In genomic region chr2:239153806-239154591, GRCh38 we compare ENCODE assay signal across 20 cellular contexts.
DNase-seq lines count a peak whose midpoint lies in the region; ATAC-seq and TF ChIP-seq lines count a peak whose summit lies in the region.
"Had no signal": no experiment of that assay in that cellular context is flagged by ENCODE, and none has a peak within 500 bp of the region (broad histone marks: within the 10 kb centered on the region; RNA-seq: fewer than 3 reads in every experiment).

No MANE protein-coding gene starts in this region.

- CTCF ChIA-PET in HEK293 (lab: Yijun Ruan, JAX), result interaction anchor here (1.0 kb wide), 1 partner anchor 10 kb away, joined by 3 read pairs; no protein-coding TSS in a partner anchor

- peak; percentile 15 for DNase-seq in activated CD4-positive, CD25-positive, alpha-beta regulatory T cell treated with anti-CD3 and anti-CD28 coated beads, Interleukin-2, amount 50 U/mL, for 72 hours
- peak; percentile 35 for DNase-seq in islet precursor cell
- DNase-seq in stimulated activated effector memory CD8-positive, alpha-beta T cell treated with anti-CD3 and anti-CD28 coated beads, Interleukin-12 subunit alpha, Interleukin-12 subunit beta, amount 100 ng/mL, for 72 hours (ENCODE audit: low spot score in 2 of 2), result no peak
- no peak for DNase-seq in pons (ENCODE audit: low spot score)
- DNase-seq in NCI-H774 (lab: John Stamatoyannopoulos, UW), result no peak
- DNase-seq: activated CD4-positive, alpha-beta T cell treated with anti-CD3 and anti-CD28 coated beads, Interleukin-2, amount 50 U/mL, for 1 hour; brain microvascular endothelial cell; heart right ventricle; mesendoderm; MM.1S; NCI-H1694 treated with DMSO at 0.1 percent for 48 hours; stimulated activated CD4-positive, alpha-beta T cell treated with anti-CD3 and anti-CD28 coated beads, Interleukin-2, amount 100 ng/mL, for 48 hours; T-helper 9 cell; thyroid gland had no signal

- no peak overlapping the region for H3K4me3 Mint-ChIP-seq in stimulated activated effector memory CD8-positive, alpha-beta T cell treated with anti-CD3 and anti-CD28 coated beads, Interleukin-12 subunit alpha, Interleukin-12 subunit beta, amount 100 ng/mL, for 72 hours

- no peak overlapping the region for H3K4me3 ChIP-seq in HEK293 (ENCODE audit: low read depth, low read length)
- H3K4me3 ChIP-seq: esophagus muscularis mucosa, heart right ventricle, thyroid gland had no signal

- H3K4me1 Mint-ChIP-seq in stimulated activated effector memory CD8-positive, alpha-beta T cell treated with anti-CD3 and anti-CD28 coated beads, Interleukin-12 subunit alpha, Interleukin-12 subunit beta, amount 100 ng/mL, for 72 hours, result peaks cover 42% of the 10 kb centered on the region

- ATAC-seq in activated CD4-positive, CD25-positive, alpha-beta regulatory T cell treated with anti-CD3 and anti-CD28 coated beads, Interleukin-2, amount 50 U/mL, for 24 hours, result no peak
- ATAC-seq in stimulated activated effector memory CD8-positive, alpha-beta T cell treated with anti-CD3 and anti-CD28 coated beads, Interleukin-12 subunit alpha, Interleukin-12 subunit beta, amount 100 ng/mL, for 72 hours, result peak; percentile 63
- no peak for ATAC-seq in GM21447 (IDR thresholded peaks at IDR 0.05; ENCODE audit: unreplicated experiment)
- ATAC-seq: heart right ventricle had no signal

- TF ChIP-seq CTCF in HEK293 (tag by site-specific recombination; IDR thresholded peaks at IDR 0.05), result no peak

- POLR2A ChIA-PET in HEK293 (lab: Yijun Ruan, JAX), result no interaction called here

- H3K9me3 Mint-ChIP-seq in stimulated activated effector memory CD8-positive, alpha-beta T cell treated with anti-CD3 and anti-CD28 coated beads, Interleukin-12 subunit alpha, Interleukin-12 subunit beta, amount 100 ng/mL, for 72 hours, result no peaks in the 10 kb centered on the region
- H3K9me3 Mint-ChIP-seq: activated T-helper 2 cell treated with anti-CD3 and anti-CD28 coated beads, Interferon-gamma antibody, Interleukin-2, Interleukin-4, amounts not matched to agents 10 μg/mL and 5 μg/mL and 100 μg/mL, durations not matched to agents 14 hours and 24 hours and 36 hours had no signal

- no peaks in the 10 kb centered on the region for H3K4me1 ChIP-seq in HEK293 (ENCODE audit: control insufficient read depth, insufficient read depth, low read length)
- H3K4me1 ChIP-seq: thyroid gland had no signal

- H3K36me3 Mint-ChIP-seq in stimulated activated effector memory CD8-positive, alpha-beta T cell treated with anti-CD3 and anti-CD28 coated beads, Interleukin-12 subunit alpha, Interleukin-12 subunit beta, amount 100 ng/mL, for 72 hours, result peaks cover 7% of the 10 kb centered on the region

- H3K27ac Mint-ChIP-seq in stimulated activated effector memory CD8-positive, alpha-beta T cell treated with anti-CD3 and anti-CD28 coated beads, Interleukin-12 subunit alpha, Interleukin-12 subunit beta, amount 100 ng/mL, for 72 hours, result no peak overlapping the region
- H3K27ac Mint-ChIP-seq: activated T-helper 2 cell treated with anti-CD3 and anti-CD28 coated beads, Interferon-gamma antibody, Interleukin-2, Interleukin-4, amounts not matched to agents 10 μg/mL and 5 μg/mL and 100 μg/mL, durations not matched to agents 14 hours and 24 hours and 36 hours had no signal

- H3K36me3 ChIP-seq in HEK293 (ENCODE audit: control insufficient read depth in 2 of 2, insufficient read depth in 1 of 2, low read length in 2 of 2), result peaks cover 0 to 27% of the 10 kb centered on the region in 2 experiments; a peak in 1 of 3 replicates
- H3K36me3 ChIP-seq: brain microvascular endothelial cell had no signal

- no peak overlapping the region for H3K27ac ChIP-seq in HEK293 (ENCODE audit: extremely low read depth, low read depth, low read length)
- H3K27ac ChIP-seq: 22Rv1, brain microvascular endothelial cell, heart right ventricle, thyroid gland had no signal

- H3K9me3 ChIP-seq in HEK293 (ENCODE audit: control insufficient read depth, insufficient read depth, low read depth, low read length), result no peaks in the 10 kb centered on the region
- H3K9me3 ChIP-seq: esophagus muscularis mucosa, heart right ventricle, thyroid gland had no signal

TF ChIP-seq in HEK293, 187 proteins besides CTCF, POLR2A, EP300 and RAD21:
- TF ChIP-seq ZSCAN5A (tag by site-specific recombination; IDR thresholded peaks at IDR 0.05) (no peak), EGR2 (tag by site-specific recombination; IDR thresholded peaks at IDR 0.05; ENCODE audit: low read depth) (peak; percentile 8; the same call in 1 of the 2 replicates)

Comparison
In these comparisons a context has a peak if more than half of its experiments do, and no peak if none do; other contexts are left out.
1. DNase-seq: peak in activated CD4-positive, CD25-positive, alpha-beta regulatory T cell treated with anti-CD3 and anti-CD28 coated beads, Interleukin-2, amount 50 U/mL, for 72 hours (single experiment) and islet precursor cell (single experiment); none in stimulated activated effector memory CD8-positive, alpha-beta T cell treated with anti-CD3 and anti-CD28 coated beads, Interleukin-12 subunit alpha, Interleukin-12 subunit beta, amount 100 ng/mL, for 72 hours (0 of 2), pons (single experiment) and NCI-H774 (single experiment).